Comparison of ENCODE assay signal across 8 cellular contexts in the genomic region with DNA sequence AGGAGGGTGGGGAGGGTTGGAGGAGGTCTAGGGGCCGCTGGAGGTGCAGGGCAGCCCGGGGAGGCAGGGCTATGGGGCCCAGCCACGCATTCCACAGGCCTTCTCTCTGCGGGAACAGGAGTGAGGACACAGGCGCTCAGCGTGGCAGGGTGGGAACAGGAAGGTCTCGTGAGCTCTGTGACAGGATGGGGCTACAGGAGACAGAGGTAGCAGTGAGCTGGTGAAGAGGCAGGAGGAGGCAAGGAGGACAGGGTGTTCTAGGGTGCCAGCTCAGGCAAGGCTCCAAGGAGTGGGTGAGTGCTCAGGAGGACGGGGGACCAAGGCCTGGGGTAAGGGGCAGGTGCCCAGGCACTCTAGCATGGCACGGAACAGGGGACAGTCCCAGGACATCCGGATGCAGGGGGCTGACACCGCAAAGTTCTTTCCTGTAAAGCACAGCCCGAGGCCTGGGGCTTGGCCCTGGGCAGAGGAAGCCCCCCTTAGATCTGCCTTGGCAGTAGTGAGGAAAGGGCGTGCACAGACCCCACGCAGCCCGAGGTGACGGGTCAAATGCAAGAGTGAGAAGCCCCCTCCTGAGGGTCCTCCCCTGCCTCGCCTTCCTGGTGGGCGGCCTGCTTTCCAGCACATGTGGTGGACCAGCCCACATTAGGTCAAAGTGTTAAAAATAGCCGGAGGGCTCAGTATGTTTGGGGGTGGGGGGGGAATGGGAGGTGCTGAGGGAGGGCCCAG. TPM values are rescaled to one million over a fixed set of nuclear protein-coding genes. Genes with fewer than 3 reads are reported as not detected.
DNase-seq lines count a peak whose midpoint lies in the region; ATAC-seq and TF ChIP-seq lines count a peak whose summit lies in the region.

No MANE protein-coding gene starts in this region.

- peaks cover 6 to 31% of the 10 kb centered on the region in 2 donors for H3K36me3 Mint-ChIP-seq in activated naive CD4-positive, alpha-beta T cell treated with anti-CD3 and anti-CD28 coated beads, Interleukin-2, amount 50 U/mL, for 72 hours

- peak in 1 of 2 donors; percentile 3 for ATAC-seq in activated naive CD4-positive, alpha-beta T cell treated with anti-CD3 and anti-CD28 coated beads, Interleukin-2, amount 50 U/mL, for 72 hours
- peak; percentile 14 to 25 (median 20) for ATAC-seq in psoas muscle

- H3K4me1 ChIP-seq in A673 (ENCODE audit: insufficient read depth, low read length, poor library complexity, severe bottlenecking) (peaks cover 69% of the 10 kb centered on the region), HUES64 (ENCODE audit: insufficient read depth, low read length) (peaks cover 55% of the 10 kb centered on the region), psoas muscle (peaks cover 60% of the 10 kb centered on the region), HAP-1 (peaks cover 50% of the 10 kb centered on the region)

- H3K27ac ChIP-seq in A673 (ENCODE audit: low read depth, low read length, poor library complexity, severe bottlenecking) = peak overlapping the region; percentile 100
- H3K27ac ChIP-seq in HUES64 (ENCODE audit: low read depth, low read length) = peak overlapping the region; percentile 96
- peak overlapping the region; percentile 100 for H3K27ac ChIP-seq in psoas muscle

- peak overlapping the region; percentile 89 to 100 for H3K27ac Mint-ChIP-seq in activated naive CD4-positive, alpha-beta T cell treated with anti-CD3 and anti-CD28 coated beads, Interleukin-2, amount 50 U/mL, for 72 hours

- CTCF ChIA-PET in A673 (lab: Charles Lee) = interaction anchor here (0.6 to 4.1 kb wide), 3 partner anchors 27 to 155 kb away, joined by 4 to 92 read pairs (median 5); a partner anchor contains a TSS

- peak; percentile 44 for DNase-seq in A673 (ENCODE audit: low spot score)
- DNase-seq in activated naive CD4-positive, alpha-beta T cell treated with anti-CD3 and anti-CD28 coated beads, Interleukin-2, amount 50 U/mL, for 72 hours (ENCODE audit: low spot score in 2 of 2) = peak; percentile 38 to 85
- DNase-seq in cardiac septum (ENCODE audit: low spot score) = peak; percentile 86
- DNase-seq in psoas muscle = peak; percentile 69 to 90
- no peak for DNase-seq in NCI-H345 (lab: John Stamatoyannopoulos, UW)
- no peak for DNase-seq in HAP-1 (ENCODE audit: low spot score in 2 of 2)
- no peak for DNase-seq in T1000 (lab: John Stamatoyannopoulos, UW)

- no peak overlapping the region for H3K4me3 ChIP-seq in A673 (ENCODE audit: low read depth, low read length, poor library complexity, severe bottlenecking)
- no peak overlapping the region for H3K4me3 ChIP-seq in HUES64 (ENCODE audit: low read length)
- H3K4me3 ChIP-seq in psoas muscle = peak overlapping the region; percentile 86
- no peak overlapping the region for H3K4me3 ChIP-seq in HAP-1

- no peaks in the 10 kb centered on the region for H3K36me3 ChIP-seq in A673 (ENCODE audit: insufficient read depth, low read length, poor library complexity, severe bottlenecking)
- H3K36me3 ChIP-seq in HUES64 (ENCODE audit: insufficient read depth, low read length) = no peaks in the 10 kb centered on the region
- H3K36me3 ChIP-seq in psoas muscle (ENCODE audit: insufficient read depth in 1 of 2, low read depth in 1 of 2) = no peaks in the 10 kb centered on the region
- H3K36me3 ChIP-seq in HAP-1 (replicated peaks) = peaks cover 2% of the 10 kb centered on the region

- WGBS in HUES64 = 59% methylated on average over 19 of the region's 19 CpGs
- WGBS in psoas muscle, 3 donors = 3 to 4% (median 4%) methylated on average over 16 to 19 of the region's 19 CpGs

- no peaks in the 10 kb centered on the region for H3K9me3 ChIP-seq in A673 (ENCODE audit: low read depth, low read length, poor library complexity, severe bottlenecking)
- H3K9me3 ChIP-seq in HUES64 (ENCODE audit: insufficient read depth, low read depth, low read length) = no peaks in the 10 kb centered on the region
- H3K9me3 ChIP-seq in psoas muscle = no peaks in the 10 kb centered on the region
- H3K9me3 ChIP-seq in HAP-1 = no peaks in the 10 kb centered on the region

- H3K9me3 Mint-ChIP-seq in activated naive CD4-positive, alpha-beta T cell treated with anti-CD3 and anti-CD28 coated beads, Interleukin-2, amount 50 U/mL, for 72 hours = no peaks in the 10 kb centered on the region

- no TSS peak for BruUV-seq in A673 (replicated peaks; lab: Mats Ljungman, UMichigan)

- in situ Hi-C loops in HAP-1 (cut with MboI; ENCODE audit: low sequenced_read_pairs) = loop anchor here (5.0 kb wide), 1 partner anchor 89 kb away; no protein-coding TSS in a partner anchor

- TF ChIP-seq CTCF in A673 (conservative IDR thresholded peaks at IDR 0.05; ENCODE audit: low read depth, low read length) = no peak
- TF ChIP-seq CTCF in psoas muscle (IDR thresholded peaks at IDR 0.05) = no peak

- H3K9ac ChIP-seq in HUES64 (ENCODE audit: low read depth, low read length) = no peak overlapping the region

- POLR2A ChIA-PET in A673 (lab: Charles Lee; ENCODE audit: low non-redundant PET) = interaction anchor here (0.5 to 1.2 kb wide), 2 partner anchors 19 to 81 kb away, joined by 5 to 11 read pairs; a partner anchor contains a TSS

- H3K27me3 ChIP-seq in A673 (replicated peaks; ENCODE audit: insufficient read depth, low read depth, low read length, poor library complexity) (no peaks in the 10 kb centered on the region), HUES64 (ENCODE audit: insufficient read depth, low read length) (no peaks in the 10 kb centered on the region), psoas muscle (ENCODE audit: insufficient read depth in 3 of 3, low read length in 2 of 3) (no peaks in the 10 kb centered on the region), HAP-1 (ENCODE audit: low read depth) (no peaks in the 10 kb centered on the region)

- intact Hi-C loops in A673 (cut with micrococcal nuclease; ENCODE audit: unreplicated experiment) (loop anchor here (2.0 to 5.0 kb wide), 2 partner anchors 36 to 85 kb away; a partner anchor contains a TSS), cardiac septum (cut with DNase I) (loop anchor here (1.0 to 5.0 kb wide), 3 partner anchors 35 to 53 kb away; a partner anchor contains a TSS), psoas muscle (cut with DNase I) (loop anchor here (1.0 to 5.0 kb wide), 5 partner anchors 35 to 93 kb away; a partner anchor contains a TSS)

RNA-seq across cellular contexts. Expression of a gene that starts 4.7 kb away (rescaled TPM):
- total RNA-seq in A673 (2021) (196 and 211 TPM in 2 replicates), cardiac septum (668 TPM), psoas muscle (1,000 to 10,000 TPM in 1 of 4 donors, 100 to 1,000 TPM in 3; 517 to 1,759 (median 646) TPM)
- 3.6 TPM for polyA plus RNA-seq in HUES64 (2013, experiment 1 of 2)
- 3.6 TPM for polyA plus RNA-seq in HUES64 (2013, experiment 2 of 2)
- 1,000 to 10,000 TPM in 1 of 2 donors, 100 to 1,000 TPM in 1; 836 to 2,329 TPM for total RNA-seq in activated naive CD4-positive, alpha-beta T cell treated with anti-CD3 and anti-CD28 coated beads, Interleukin-2, amount 50 U/mL, for 72 hours
- polyA plus RNA-seq in psoas muscle = 100 to 1,000 TPM; 474 to 758 (median 716) TPM

RNA-seq across cellular contexts. Expression of a gene that starts 31.4 kb away (rescaled TPM):
- 43.2 and 51.1 TPM in 2 replicates for total RNA-seq in A673 (2021)
- polyA plus RNA-seq in HUES64 (2013, experiment 1 of 2) = 12.1 TPM
- polyA plus RNA-seq in HUES64 (2013, experiment 2 of 2) = 12.2 TPM
- 10 to 100 TPM; 39.7 to 53.4 TPM for total RNA-seq in activated naive CD4-positive, alpha-beta T cell treated with anti-CD3 and anti-CD28 coated beads, Interleukin-2, amount 50 U/mL, for 72 hours
- 14.4 TPM for total RNA-seq in cardiac septum
- total RNA-seq in psoas muscle = 10 to 100 TPM in 3 of 4 donors, 1 to 10 TPM in 1; 7.4 to 27.7 (median 13.9) TPM
- 10 to 100 TPM; 10.6 to 20.8 (median 12.9) TPM for polyA plus RNA-seq in psoas muscle

RNA-seq across cellular contexts. Expression of a gene that starts 35.4 kb away (rescaled TPM):
- total RNA-seq in A673 (2021) = 5.3 and 7.4 TPM in 2 replicates
- polyA plus RNA-seq in HUES64 (2013, experiment 1 of 2) = 0.55 TPM
- polyA plus RNA-seq in HUES64 (2013, experiment 2 of 2) = 1.9 TPM
- total RNA-seq in activated naive CD4-positive, alpha-beta T cell treated with anti-CD3 and anti-CD28 coated beads, Interleukin-2, amount 50 U/mL, for 72 hours = 10 to 100 TPM in 1 of 2 donors, 1 to 10 TPM in 1; 9.7 to 18.5 TPM
- 10.5 TPM for total RNA-seq in cardiac septum
- total RNA-seq in psoas muscle = 1 to 10 TPM; 5.7 to 8.8 (median 7.2) TPM
- polyA plus RNA-seq in psoas muscle = 10 to 100 TPM in 1 of 3 donors, 1 to 10 TPM in 2; 3.7 to 18.5 (median 6.1) TPM

Comparison
In these comparisons a context has a peak if more than half of its experiments do, and no peak if none do; other contexts are left out.
1. DNase-seq: peak in A673 (single experiment), activated naive CD4-positive, alpha-beta T cell treated with anti-CD3 and anti-CD28 coated beads, Interleukin-2, amount 50 U/mL, for 72 hours (2 of 2), cardiac septum (single experiment) and psoas muscle (2 of 2); none in NCI-H345 (single experiment), HAP-1 (0 of 2) and T1000 (single experiment).
2. Peak in every context shown above with its lines, with median percentiles within 50 percentile points of each other: H3K27ac ChIP-seq.